Comparison of ENCODE assay signal across 15 cellular contexts in the genomic region with DNA sequence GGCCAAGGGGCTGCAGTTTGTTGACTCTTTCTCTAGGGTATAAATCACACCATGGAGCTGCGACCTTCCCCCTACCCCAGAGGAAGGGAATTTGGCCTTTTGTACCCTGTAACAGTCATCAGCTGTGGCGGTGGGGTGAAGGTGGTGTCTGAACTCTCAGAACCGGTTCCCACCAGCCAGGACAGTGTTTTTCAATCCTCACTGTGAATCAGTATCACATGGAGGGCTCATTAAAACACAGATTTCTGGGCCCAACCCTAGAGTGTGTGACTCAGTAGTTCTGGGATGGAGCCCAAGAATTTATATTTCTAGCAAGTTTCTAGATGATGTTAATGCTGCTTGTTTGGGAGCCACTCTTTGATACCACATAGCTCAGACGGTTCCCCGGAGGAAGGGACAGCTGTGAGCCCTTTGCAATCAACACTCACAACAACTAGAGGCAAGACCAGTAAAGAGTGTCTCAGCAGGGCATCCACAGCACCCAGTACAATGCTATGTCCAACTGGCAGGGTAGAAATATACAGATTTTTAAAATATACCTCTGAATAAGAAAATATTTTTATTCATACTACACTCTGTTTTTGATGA. TPM values are rescaled to one million over a fixed set of nuclear protein-coding genes. Genes with fewer than 3 reads are reported as not detected.
DNase-seq lines count a peak whose midpoint lies in the region; ATAC-seq and TF ChIP-seq lines count a peak whose summit lies in the region.
"Had no signal": no experiment of that assay in that cellular context is flagged by ENCODE, and none has a peak within 500 bp of the region (broad histone marks: within the 10 kb centered on the region; RNA-seq: fewer than 3 reads in every experiment).

No MANE protein-coding gene starts in this region.

- no peak overlapping the region for H3K4me3 ChIP-seq in GM23338
- no peak overlapping the region for H3K4me3 ChIP-seq in mammary epithelial cell (replicated peaks in 1 of 3; ENCODE audit: insufficient read depth in 1 of 3, low read depth in 2 of 3, low read length in 3 of 3)
- no peak overlapping the region for H3K4me3 ChIP-seq in skeletal muscle cell (ENCODE audit: low read depth, low read length)

- TF ChIP-seq CTCF in GM23338 (conservative IDR thresholded peaks at IDR 0.05; ENCODE audit: low read depth in 2 of 2) = no peak
- no peak for TF ChIP-seq CTCF in mammary epithelial cell (conservative IDR thresholded peaks at IDR 0.05 in 1 of 2, IDR thresholded peaks at IDR 0.05 in 1 of 2; ENCODE audit: extremely low read depth in 1 of 2, insufficient read depth in 1 of 2, low read depth in 1 of 2, low read length in 2 of 2)

- BruUV-seq in mammary epithelial cell (replicated peaks; lab: Mats Ljungman, UMichigan) = no TSS peak

- no peaks in the 10 kb centered on the region for H3K9me3 Mint-ChIP-seq in GM23338
- H3K9me3 Mint-ChIP-seq: activated T-helper 1 cell treated with anti-CD3 and anti-CD28 coated beads, Interleukin-12 subunit alpha, Interleukin-12 subunit beta, Interleukin-2, Interleukin-4 antibody, amounts not matched to agents 30 ng/mL and 10 ng/mL and 1 ng/mL, durations not matched to agents 14 hours and 24 hours and 36 hours had no signal

- H3K27me3 ChIP-seq in GM23338 (ENCODE audit: insufficient read depth) (no peaks in the 10 kb centered on the region), mammary epithelial cell (ENCODE audit: insufficient read depth, low read length) (no peaks in the 10 kb centered on the region)

- CTCF ChIA-PET in mammary epithelial cell (lab: Charles Lee; ENCODE audit: low non-redundant PET) = interaction anchor here (0.9 kb wide), 1 partner anchor 139 kb away, joined by 6 read pairs; no protein-coding TSS in a partner anchor

- H4K20me1 ChIP-seq in GM23338 (replicated peaks; ENCODE audit: insufficient read depth) = no peaks in the 10 kb centered on the region
- H4K20me1 ChIP-seq in mammary epithelial cell (ENCODE audit: insufficient read depth, low read length) = no peaks in the 10 kb centered on the region

- no peaks in the 10 kb centered on the region for H3K9me3 ChIP-seq in mammary epithelial cell (replicated peaks; ENCODE audit: insufficient read depth, low read length)

- peaks cover 15% of the 10 kb centered on the region for H3K4me1 ChIP-seq in GM23338 (ENCODE audit: insufficient read depth)
- no peaks in the 10 kb centered on the region for H3K4me1 ChIP-seq in mammary epithelial cell (ENCODE audit: insufficient read depth, low read length)

- peaks cover 17% of the 10 kb centered on the region for H3K4me1 Mint-ChIP-seq in GM23338
- H3K4me1 Mint-ChIP-seq: naive thymus-derived CD4-positive, alpha-beta T cell had no signal

- H2AFZ ChIP-seq in GM23338 (peak overlapping the region; percentile 94), mammary epithelial cell (ENCODE audit: low read depth, low read length) (no peak overlapping the region)

- no peaks in the 10 kb centered on the region for H3K27me3 Mint-ChIP-seq in GM23338 (ENCODE audit: insufficient read depth, low read depth, poor library complexity)
- H3K27me3 Mint-ChIP-seq: naive thymus-derived CD4-positive, alpha-beta T cell had no signal

- H3K4me3 Mint-ChIP-seq in GM23338 = no peak overlapping the region
- H3K4me3 Mint-ChIP-seq: activated T-helper 1 cell treated with anti-CD3 and anti-CD28 coated beads, Interleukin-12 subunit alpha, Interleukin-12 subunit beta, Interleukin-2, Interleukin-4 antibody, amounts not matched to agents 30 ng/mL and 10 ng/mL and 1 ng/mL, durations not matched to agents 14 hours and 24 hours and 36 hours; naive thymus-derived CD4-positive, alpha-beta T cell had no signal

- intact Hi-C loops in mammary epithelial cell (cut with micrococcal nuclease) = no loop called here

- H3K36me3 ChIP-seq in GM23338 (ENCODE audit: insufficient read depth) (no peaks in the 10 kb centered on the region), mammary epithelial cell (ENCODE audit: insufficient read depth, low read length) (no peaks in the 10 kb centered on the region)

- DNase-seq in GM23338 (ENCODE audit: low spot score) (peak; percentile 19), mammary epithelial cell (peak; percentile 82), iris pigment epithelial cell (ENCODE audit: low read depth) (peak; percentile 16), skeletal muscle cell (ENCODE audit: low read depth) (peak; percentile 83), NCI-H82 treated with DMSO at 0.1 percent for 48 hours (lab: John Stamatoyannopoulos, UW; ENCODE audit: unreplicated experiment) (no peak), COLO829 (ENCODE audit: low spot score) (no peak), NOMO-1 treated with dmso at 0.1 percent for 144 hours (lab: John Stamatoyannopoulos, UW; ENCODE audit: unreplicated experiment) (no peak)
- DNase-seq: activated CD4-positive, alpha-beta T cell treated with anti-CD3 and anti-CD28 coated beads for 4 hours; naive thymus-derived CD4-positive, alpha-beta T cell; NCI-H1048; NCI-H345; small intestine had no signal

- H3K27ac ChIP-seq in GM23338 (ENCODE audit: low read depth) (no peak overlapping the region), mammary epithelial cell (ENCODE audit: insufficient read depth, low read depth, low read length) (no peak overlapping the region)

- ATAC-seq in GM23338 = peak; percentile 73
- no peak for ATAC-seq in GM21447 (IDR thresholded peaks at IDR 0.05; ENCODE audit: unreplicated experiment)
- ATAC-seq: naive thymus-derived CD4-positive, alpha-beta T cell had no signal

- WGBS in mammary epithelial cell (ENCODE audit: low coverage, missing lambda C conversion rate) = 100% methylated on average over 1 of the region's 5 CpGs

- in situ Hi-C loops in mammary epithelial cell (cut with MboI; ENCODE audit: low sequenced_read_pairs in 2 of 2) = no loop called here

- no peak overlapping the region; the same call in 1 of the 2 replicates for H3K27ac Mint-ChIP-seq in GM23338
- H3K27ac Mint-ChIP-seq: activated T-helper 1 cell treated with anti-CD3 and anti-CD28 coated beads, Interleukin-12 subunit alpha, Interleukin-12 subunit beta, Interleukin-2, Interleukin-4 antibody, amounts not matched to agents 30 ng/mL and 10 ng/mL and 1 ng/mL, durations not matched to agents 14 hours and 24 hours and 36 hours; naive thymus-derived CD4-positive, alpha-beta T cell had no signal

- no peak overlapping the region for H3K9ac ChIP-seq in mammary epithelial cell (ENCODE audit: insufficient read depth, low read length)

- H3K9me2 ChIP-seq in GM23338 (ENCODE audit: insufficient read depth) = peaks cover 3% of the 10 kb centered on the region; the same call in 1 of the 2 replicates

- no peaks in the 10 kb centered on the region for H3K36me3 Mint-ChIP-seq in GM23338 (ENCODE audit: low read depth)
- H3K36me3 Mint-ChIP-seq: naive thymus-derived CD4-positive, alpha-beta T cell had no signal

- no peaks in the 10 kb centered on the region for H3K79me2 ChIP-seq in GM23338 (replicated peaks; ENCODE audit: insufficient read depth)
- H3K79me2 ChIP-seq in mammary epithelial cell (ENCODE audit: insufficient read depth, low read length) = no peaks in the 10 kb centered on the region

- no peaks in the 10 kb centered on the region for H3F3A ChIP-seq in GM23338 (replicated peaks; ENCODE audit: low read depth)

- dilution Hi-C loops in mammary epithelial cell (cut with HindIII; ENCODE audit: low sequenced_read_pairs) = loop anchor here (5.0 kb wide), 1 partner anchor 78 kb away; no protein-coding TSS in a partner anchor

- H3K4me2 ChIP-seq in GM23338 (no peak overlapping the region), mammary epithelial cell (ENCODE audit: insufficient read depth, low read depth, low read length) (no peak overlapping the region)

RNA-seq across cellular contexts. Expression of a gene that starts 43.9 kb away (rescaled TPM):
- total RNA-seq in GM23338 (2014; rRNA removed; shearing (Covaris generic)) = 64.2 and 78.0 TPM in 2 replicates
- 7.2 and 9.0 TPM in 2 replicates for polyA plus RNA-seq in GM23338 (2016; fragmentation: Nextera tagmentation; extraction: Ambion mirVana)
- total RNA-seq in mammary epithelial cell = not detected
- polyA plus RNA-seq in mammary epithelial cell = 0.02 TPM
- polyA minus RNA-seq in mammary epithelial cell = 0.36 TPM
- total RNA-seq: activated T-helper 1 cell treated with anti-CD3 and anti-CD28 coated beads, Interleukin-12 subunit alpha, Interleukin-12 subunit beta, Interleukin-2, Interleukin-4 antibody, amounts not matched to agents 30 ng/mL and 10 ng/mL and 1 ng/mL, durations not matched to agents 14 hours and 24 hours and 36 hours; naive thymus-derived CD4-positive, alpha-beta T cell; T-helper 1 cell treated with Interleukin-12 subunit alpha and Interleukin-12 subunit beta and Interleukin-4 antibody, amounts not matched to agents 30 ng/mL and 1 ng/mL, for 36 hours had no signal
- polyA plus RNA-seq: naive thymus-derived CD4-positive, alpha-beta T cell had no signal

Comparison
In these comparisons a context has a peak if more than half of its experiments do, and no peak if none do; other contexts are left out.
1. DNase-seq: peak in GM23338 (single experiment), mammary epithelial cell (single experiment), iris pigment epithelial cell (single experiment) and skeletal muscle cell (single experiment); none in NCI-H82 treated with DMSO at 0.1 percent for 48 hours (single experiment), COLO829 (single experiment) and NOMO-1 treated with dmso at 0.1 percent for 144 hours (single experiment).
2. RNA of a gene that starts 43.9 kb away (total RNA-seq): 64.2 to 78.0 TPM in GM23338; not detected in mammary epithelial cell; every median in the first group is over 10 times any median in the second.